ENCODE assay signal across 1 cellular context in the genomic region with DNA sequence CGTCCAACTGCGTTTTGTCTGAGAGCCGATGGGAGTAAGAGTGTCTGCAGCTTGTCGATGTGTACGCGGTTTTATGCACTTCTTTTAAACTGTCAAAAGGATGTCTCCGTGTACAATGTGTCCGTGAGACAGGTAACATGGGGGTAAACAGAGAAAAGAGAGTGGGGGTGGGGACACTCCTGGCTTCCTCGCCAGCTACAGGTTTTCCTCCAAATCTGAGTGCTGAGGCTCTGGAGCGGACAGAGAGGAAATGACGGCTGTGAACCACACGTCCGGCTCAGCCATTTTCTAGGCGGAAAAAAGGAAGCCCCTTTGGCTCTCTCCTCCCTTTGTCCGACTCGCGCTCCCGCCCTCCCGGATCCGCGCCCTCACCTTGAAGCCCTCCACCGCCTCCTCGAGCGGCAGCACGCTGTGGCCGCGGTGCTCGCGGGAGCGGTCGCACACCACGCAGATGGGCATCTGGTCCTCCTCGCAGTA.
TF ChIP-seq lines count a peak whose summit lies in the region.

No MANE protein-coding gene starts in this region.

TF ChIP-seq in HepG2, 621 proteins besides CTCF, POLR2A, EP300 and RAD21 (continued from another document and continues in another):
- TF ChIP-seq, protein P1, sequence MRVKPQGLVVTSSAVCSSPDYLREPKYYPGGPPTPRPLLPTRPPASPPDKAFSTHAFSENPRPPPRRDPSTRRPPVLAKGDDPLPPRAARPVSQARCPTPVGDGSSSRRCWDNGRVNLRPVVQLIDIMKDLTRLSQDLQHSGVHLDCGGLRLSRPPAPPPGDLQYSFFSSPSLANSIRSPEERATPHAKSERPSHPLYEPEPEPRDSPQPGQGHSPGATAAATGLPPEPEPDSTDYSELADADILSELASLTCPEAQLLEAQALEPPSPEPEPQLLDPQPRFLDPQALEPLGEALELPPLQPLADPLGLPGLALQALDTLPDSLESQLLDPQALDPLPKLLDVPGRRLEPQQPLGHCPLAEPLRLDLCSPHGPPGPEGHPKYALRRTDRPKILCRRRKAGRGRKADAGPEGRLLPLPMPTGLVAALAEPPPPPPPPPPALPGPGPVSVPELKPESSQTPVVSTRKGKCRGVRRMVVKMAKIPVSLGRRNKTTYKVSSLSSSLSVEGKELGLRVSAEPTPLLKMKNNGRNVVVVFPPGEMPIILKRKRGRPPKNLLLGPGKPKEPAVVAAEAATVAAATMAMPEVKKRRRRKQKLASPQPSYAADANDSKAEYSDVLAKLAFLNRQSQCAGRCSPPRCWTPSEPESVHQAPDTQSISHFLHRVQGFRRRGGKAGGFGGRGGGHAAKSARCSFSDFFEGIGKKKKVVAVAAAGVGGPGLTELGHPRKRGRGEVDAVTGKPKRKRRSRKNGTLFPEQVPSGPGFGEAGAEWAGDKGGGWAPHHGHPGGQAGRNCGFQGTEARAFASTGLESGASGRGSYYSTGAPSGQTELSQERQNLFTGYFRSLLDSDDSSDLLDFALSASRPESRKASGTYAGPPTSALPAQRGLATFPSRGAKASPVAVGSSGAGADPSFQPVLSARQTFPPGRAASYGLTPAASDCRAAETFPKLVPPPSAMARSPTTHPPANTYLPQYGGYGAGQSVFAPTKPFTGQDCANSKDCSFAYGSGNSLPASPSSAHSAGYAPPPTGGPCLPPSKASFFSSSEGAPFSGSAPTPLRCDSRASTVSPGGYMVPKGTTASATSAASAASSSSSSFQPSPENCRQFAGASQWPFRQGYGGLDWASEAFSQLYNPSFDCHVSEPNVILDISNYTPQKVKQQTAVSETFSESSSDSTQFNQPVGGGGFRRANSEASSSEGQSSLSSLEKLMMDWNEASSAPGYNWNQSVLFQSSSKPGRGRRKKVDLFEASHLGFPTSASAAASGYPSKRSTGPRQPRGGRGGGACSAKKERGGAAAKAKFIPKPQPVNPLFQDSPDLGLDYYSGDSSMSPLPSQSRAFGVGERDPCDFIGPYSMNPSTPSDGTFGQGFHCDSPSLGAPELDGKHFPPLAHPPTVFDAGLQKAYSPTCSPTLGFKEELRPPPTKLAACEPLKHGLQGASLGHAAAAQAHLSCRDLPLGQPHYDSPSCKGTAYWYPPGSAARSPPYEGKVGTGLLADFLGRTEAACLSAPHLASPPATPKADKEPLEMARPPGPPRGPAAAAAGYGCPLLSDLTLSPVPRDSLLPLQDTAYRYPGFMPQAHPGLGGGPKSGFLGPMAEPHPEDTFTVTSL (CRISPR knock-in tag; IDR thresholded peaks at IDR 0.05; ENCODE audit: borderline replicate concordance), result peak; percentile 13; the same call in 1 of the 2 replicates
- TF ChIP-seq, protein P2, sequence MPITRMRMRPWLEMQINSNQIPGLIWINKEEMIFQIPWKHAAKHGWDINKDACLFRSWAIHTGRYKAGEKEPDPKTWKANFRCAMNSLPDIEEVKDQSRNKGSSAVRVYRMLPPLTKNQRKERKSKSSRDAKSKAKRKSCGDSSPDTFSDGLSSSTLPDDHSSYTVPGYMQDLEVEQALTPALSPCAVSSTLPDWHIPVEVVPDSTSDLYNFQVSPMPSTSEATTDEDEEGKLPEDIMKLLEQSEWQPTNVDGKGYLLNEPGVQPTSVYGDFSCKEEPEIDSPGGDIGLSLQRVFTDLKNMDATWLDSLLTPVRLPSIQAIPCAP (CRISPR knock-in tag; IDR thresholded peaks at IDR 0.05; ENCODE audit: low read depth), result no peak
- TF ChIP-seq ZNF766 (CRISPR knock-in tag; IDR thresholded peaks at IDR 0.05; ENCODE audit: borderline replicate concordance), result no peak
- no peak for TF ChIP-seq HCFC1 (IDR thresholded peaks at IDR 0.05; ENCODE audit: low read depth, low read length)
- no peak; the same call in 1 of the 2 replicates for TF ChIP-seq KLF11 (CRISPR knock-in tag; IDR thresholded peaks at IDR 0.05)
- TF ChIP-seq, protein P3, sequence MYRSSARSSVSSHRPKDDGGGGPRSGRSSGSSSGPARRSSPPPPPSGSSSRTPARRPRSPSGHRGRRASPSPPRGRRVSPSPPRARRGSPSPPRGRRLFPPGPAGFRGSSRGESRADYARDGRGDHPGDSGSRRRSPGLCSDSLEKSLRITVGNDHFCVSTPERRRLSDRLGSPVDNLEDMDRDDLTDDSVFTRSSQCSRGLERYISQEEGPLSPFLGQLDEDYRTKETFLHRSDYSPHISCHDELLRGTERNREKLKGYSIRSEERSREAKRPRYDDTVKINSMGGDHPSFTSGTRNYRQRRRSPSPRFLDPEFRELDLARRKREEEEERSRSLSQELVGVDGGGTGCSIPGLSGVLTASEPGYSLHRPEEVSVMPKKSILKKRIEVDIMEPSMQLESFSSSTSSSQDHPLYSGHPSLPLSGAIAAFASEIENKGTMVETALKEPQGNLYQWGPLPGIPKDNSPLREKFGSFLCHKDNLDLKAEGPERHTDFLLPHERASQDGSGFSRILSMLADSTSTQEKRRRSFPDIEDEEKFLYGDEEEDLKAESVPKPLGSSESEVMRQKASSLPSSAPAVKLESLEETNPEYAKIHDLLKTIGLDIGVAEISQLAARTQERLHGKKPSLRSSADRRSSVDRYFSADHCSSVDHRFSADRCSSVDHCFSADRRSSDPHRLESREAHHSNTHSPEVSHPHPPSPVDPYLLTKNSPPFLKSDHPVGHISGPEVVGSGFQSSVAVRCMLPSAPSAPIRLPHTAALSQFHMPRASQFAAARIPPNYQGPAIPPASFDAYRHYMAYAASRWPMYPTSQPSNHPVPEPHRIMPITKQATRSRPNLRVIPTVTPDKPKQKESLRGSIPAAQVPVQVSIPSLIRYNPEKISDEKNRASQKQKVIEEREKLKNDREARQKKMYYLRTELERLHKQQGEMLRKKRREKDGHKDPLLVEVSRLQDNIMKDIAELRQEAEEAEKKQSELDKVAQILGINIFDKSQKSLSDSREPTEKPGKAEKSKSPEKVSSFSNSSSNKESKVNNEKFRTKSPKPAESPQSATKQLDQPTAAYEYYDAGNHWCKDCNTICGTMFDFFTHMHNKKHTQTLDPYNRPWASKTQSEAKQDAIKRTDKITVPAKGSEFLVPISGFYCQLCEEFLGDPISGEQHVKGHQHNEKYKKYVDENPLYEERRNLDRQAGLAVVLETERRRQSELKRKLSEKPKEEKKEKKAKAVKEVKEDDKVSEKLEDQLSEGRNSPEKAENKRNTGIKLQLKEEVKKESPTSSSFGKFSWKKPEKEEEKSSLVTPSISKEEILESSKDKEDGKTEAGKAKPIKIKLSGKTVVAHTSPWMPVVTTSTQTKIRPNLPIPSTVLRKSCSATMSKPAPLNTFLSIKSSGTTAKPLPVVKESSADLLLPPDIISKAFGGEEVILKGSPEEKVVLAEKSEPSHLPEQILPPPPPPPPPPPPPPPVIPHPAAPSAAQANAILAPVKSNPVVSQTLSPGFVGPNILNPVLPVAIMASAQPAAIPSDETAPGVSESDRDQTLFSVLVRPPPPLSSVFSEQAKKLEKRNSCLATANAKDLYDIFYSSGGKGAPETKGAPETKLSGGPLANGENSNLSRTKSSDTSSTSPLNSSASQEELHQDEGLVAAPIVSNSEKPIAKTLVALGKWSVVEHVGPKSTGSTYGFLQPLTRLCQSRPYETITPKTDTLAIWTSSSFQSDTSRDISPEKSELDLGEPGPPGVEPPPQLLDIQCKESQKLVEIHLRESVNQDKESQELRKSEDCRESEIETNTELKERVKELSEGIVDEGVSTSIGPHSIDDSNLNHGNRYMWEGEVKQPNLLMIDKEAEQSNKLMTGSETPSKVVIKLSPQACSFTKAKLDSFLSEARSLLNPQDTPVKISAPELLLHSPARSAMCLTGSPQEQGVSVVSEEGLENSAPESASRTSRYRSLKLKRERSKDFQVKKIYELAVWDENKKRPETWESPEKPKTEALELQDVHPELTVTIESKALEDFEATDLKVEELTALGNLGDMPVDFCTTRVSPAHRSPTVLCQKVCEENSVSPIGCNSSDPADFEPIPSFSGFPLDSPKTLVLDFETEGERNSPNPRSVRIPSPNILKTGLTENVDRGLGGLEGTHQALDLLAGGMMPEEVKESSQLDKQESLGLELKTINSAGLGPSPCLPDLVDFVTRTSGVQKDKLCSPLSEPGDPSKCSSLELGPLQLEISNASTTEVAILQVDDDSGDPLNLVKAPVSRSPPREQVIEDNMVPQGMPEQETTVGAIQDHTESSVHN (CRISPR knock-in tag; IDR thresholded peaks at IDR 0.05), result 0 out of 2 replicates have a peak, but pooled peaks have one; percentile 39
- TF ChIP-seq CHD2 (IDR thresholded peaks at IDR 0.05; ENCODE audit: low read depth, low read length), result 0 out of 2 replicates have a peak, but pooled peaks have one; percentile 49
- TF ChIP-seq PCBP1 (IDR thresholded peaks at IDR 0.05; ENCODE audit: borderline replicate concordance, low read depth, low read length), result no peak
- peak; percentile 18 for TF ChIP-seq CBX1 (IDR thresholded peaks at IDR 0.05; ENCODE audit: low read depth)
- no peak for TF ChIP-seq ZBTB7B (CRISPR knock-in tag; IDR thresholded peaks at IDR 0.05)
- TF ChIP-seq SNAI1 (CRISPR knock-in tag; IDR thresholded peaks at IDR 0.05; ENCODE audit: borderline replicate concordance), result no peak
- no peak for TF ChIP-seq ZNF251 (CRISPR knock-in tag; IDR thresholded peaks at IDR 0.05)
- peak; percentile 53; the same call in 1 of the 2 replicates for TF ChIP-seq ZNF441 (CRISPR knock-in tag; IDR thresholded peaks at IDR 0.05; ENCODE audit: borderline replicate concordance)
- TF ChIP-seq NFRKB (IDR thresholded peaks at IDR 0.05), result no peak
- TF ChIP-seq, protein P4, sequence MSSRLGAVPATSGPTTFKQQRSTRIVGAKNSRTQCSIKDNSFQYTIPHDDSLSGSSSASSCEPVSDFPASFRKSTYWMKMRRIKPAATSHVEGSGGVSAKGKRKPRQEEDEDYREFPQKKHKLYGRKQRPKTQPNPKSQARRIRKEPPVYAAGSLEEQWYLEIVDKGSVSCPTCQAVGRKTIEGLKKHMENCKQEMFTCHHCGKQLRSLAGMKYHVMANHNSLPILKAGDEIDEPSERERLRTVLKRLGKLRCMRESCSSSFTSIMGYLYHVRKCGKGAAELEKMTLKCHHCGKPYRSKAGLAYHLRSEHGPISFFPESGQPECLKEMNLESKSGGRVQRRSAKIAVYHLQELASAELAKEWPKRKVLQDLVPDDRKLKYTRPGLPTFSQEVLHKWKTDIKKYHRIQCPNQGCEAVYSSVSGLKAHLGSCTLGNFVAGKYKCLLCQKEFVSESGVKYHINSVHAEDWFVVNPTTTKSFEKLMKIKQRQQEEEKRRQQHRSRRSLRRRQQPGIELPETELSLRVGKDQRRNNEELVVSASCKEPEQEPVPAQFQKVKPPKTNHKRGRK (CRISPR knock-in tag; IDR thresholded peaks at IDR 0.05), result peak; percentile 21; the same call in 1 of the 2 replicates
- TF ChIP-seq ZFP90 (CRISPR knock-in tag; IDR thresholded peaks at IDR 0.05; ENCODE audit: borderline replicate concordance), result no peak
- 0 out of 2 replicates have a peak, but pooled peaks have one; percentile 74 for TF ChIP-seq ZIK1 (CRISPR knock-in tag; IDR thresholded peaks at IDR 0.05; ENCODE audit: borderline replicate concordance, low read depth)
- no peak for TF ChIP-seq NFATC3 (CRISPR knock-in tag; IDR thresholded peaks at IDR 0.05)
- 0 out of 2 replicates have a peak, but pooled peaks have one; percentile 20 for TF ChIP-seq AHR (CRISPR knock-in tag; IDR thresholded peaks at IDR 0.05)
- no peak; the same call in 1 of the 2 replicates for TF ChIP-seq KLF13 (CRISPR knock-in tag; IDR thresholded peaks at IDR 0.05)
- no peak for TF ChIP-seq WIZ (CRISPR knock-in tag; IDR thresholded peaks at IDR 0.05)
- no peak for TF ChIP-seq ZNF788 (CRISPR knock-in tag; IDR thresholded peaks at IDR 0.05; ENCODE audit: borderline replicate concordance)
- TF ChIP-seq ZNF746 (CRISPR knock-in tag; IDR thresholded peaks at IDR 0.05), result no peak; the same call in 1 of the 2 replicates
- no peak for TF ChIP-seq NFE2L2 (IDR thresholded peaks at IDR 0.05; ENCODE audit: low read length)
- peak; percentile 27; the same call in 1 of the 2 replicates for TF ChIP-seq ZNF691 (CRISPR knock-in tag; IDR thresholded peaks at IDR 0.05; ENCODE audit: borderline replicate concordance, low read depth)
- TF ChIP-seq IKZF4 (CRISPR knock-in tag; IDR thresholded peaks at IDR 0.05; ENCODE audit: borderline replicate concordance, low read depth, not compliant biosample characterization), result peak; percentile 8
- 0 out of 2 replicates have a peak, but pooled peaks have one; percentile 2 for TF ChIP-seq FOXP4 (CRISPR knock-in tag; IDR thresholded peaks at IDR 0.05)
- TF ChIP-seq LBX2 (CRISPR knock-in tag; IDR thresholded peaks at IDR 0.05; ENCODE audit: borderline replicate concordance), result 0 out of 2 replicates have a peak, but pooled peaks have one; percentile 47
- no peak for TF ChIP-seq ZNF33A (CRISPR knock-in tag; IDR thresholded peaks at IDR 0.05; ENCODE audit: borderline replicate concordance)
- no peak for TF ChIP-seq TFDP1 (CRISPR knock-in tag; IDR thresholded peaks at IDR 0.05; ENCODE audit: borderline replicate concordance)
- no peak for TF ChIP-seq ZNF7 (CRISPR knock-in tag; IDR thresholded peaks at IDR 0.05)
- TF ChIP-seq, protein P5, sequence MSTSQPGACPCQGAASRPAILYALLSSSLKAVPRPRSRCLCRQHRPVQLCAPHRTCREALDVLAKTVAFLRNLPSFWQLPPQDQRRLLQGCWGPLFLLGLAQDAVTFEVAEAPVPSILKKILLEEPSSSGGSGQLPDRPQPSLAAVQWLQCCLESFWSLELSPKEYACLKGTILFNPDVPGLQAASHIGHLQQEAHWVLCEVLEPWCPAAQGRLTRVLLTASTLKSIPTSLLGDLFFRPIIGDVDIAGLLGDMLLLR (CRISPR knock-in tag; IDR thresholded peaks at IDR 0.05), result no peak
